25 cellular contexts compared by ENCODE assay signal in genomic region chr10:42996588-42996987, GRCh38.
"Had no signal": no experiment of that assay in that cellular context is flagged by ENCODE, and none has a peak within 500 bp of the region (broad histone marks: within the 10 kb centered on the region; RNA-seq: fewer than 3 reads in every experiment).

No MANE protein-coding gene starts in this region.

- H3K4me1 ChIP-seq: gastrocnemius medialis, heart right ventricle, pancreas, prostate gland, spleen, testis, tibial nerve had no signal

- H3K27ac ChIP-seq: dorsolateral prefrontal cortex, gastrocnemius medialis, heart right ventricle, pancreas, prostate gland, spleen, testis, tibial nerve had no signal

- H3K9me3 Mint-ChIP-seq: mesothelial cell of epicardium; natural killer cell; neural crest cell; stimulated activated naive B cell treated with anti-CD40 and anti-IgM and Interleukin-4, amounts not matched to agents 10 μg/mL and 1 μg/mL and 100 μg/mL, for 72 hours; stimulated activated naive CD8-positive, alpha-beta T cell treated with anti-CD3 and anti-CD28 coated beads, Interleukin-15, amount 100 ng/mL, for 72 hours had no signal

- H3K4me3 Mint-ChIP-seq: mesothelial cell of epicardium; natural killer cell; neural crest cell; stimulated activated naive B cell treated with anti-CD40 and anti-IgM and Interleukin-4, amounts not matched to agents 10 μg/mL and 1 μg/mL and 100 μg/mL, for 72 hours; stimulated activated naive CD8-positive, alpha-beta T cell treated with anti-CD3 and anti-CD28 coated beads, Interleukin-15, amount 100 ng/mL, for 72 hours had no signal

- DNase-seq: cortex of kidney; effector CD8-positive, alpha-beta T cell; gastrocnemius medialis; heart right ventricle; hypothalamus; kidney glomerular epithelial cell; mammary epithelial cell; natural killer cell; nucleus accumbens; pancreas; spleen; stimulated activated CD4-positive, alpha-beta T cell treated with anti-CD3 and anti-CD28 coated beads, Interleukin-15, amount 100 ng/mL, for 24 hours; stimulated activated CD4-positive, alpha-beta T cell treated with anti-CD3 and anti-CD28 coated beads, Interleukin-1b, Interleukin-23, amount 100 ng/mL, for 48 hours; stimulated activated CD4-positive, alpha-beta T cell treated with anti-CD3 and anti-CD28 coated beads, Interleukin-4, amount 100 ng/mL, for 4 hours; stimulated activated naive B cell treated with anti-CD40 and anti-IgM and Interleukin-4, amounts not matched to agents 10 μg/mL and 1 μg/mL and 100 μg/mL, for 72 hours; stimulated activated naive CD8-positive, alpha-beta T cell treated with anti-CD3 and anti-CD28 coated beads, Interleukin-15, amount 100 ng/mL, for 72 hours; testis had no signal

- FAIRE-seq: islet of Langerhans, pancreas had no signal

- H3K27me3 Mint-ChIP-seq: stimulated activated naive B cell treated with anti-CD40 and anti-IgM and Interleukin-4, amounts not matched to agents 10 μg/mL and 1 μg/mL and 100 μg/mL, for 72 hours; stimulated activated naive CD8-positive, alpha-beta T cell treated with anti-CD3 and anti-CD28 coated beads, Interleukin-15, amount 100 ng/mL, for 72 hours had no signal

- ATAC-seq: esophagus mucosa; gastrocnemius medialis; natural killer cell; pancreas; sciatic nerve; stimulated activated naive B cell treated with anti-CD40 and anti-IgM and Interleukin-4, amounts not matched to agents 10 μg/mL and 1 μg/mL and 100 μg/mL, for 72 hours; stimulated activated naive CD8-positive, alpha-beta T cell treated with anti-CD3 and anti-CD28 coated beads, Interleukin-15, amount 100 ng/mL, for 72 hours had no signal

- H3K27ac Mint-ChIP-seq: mesothelial cell of epicardium; natural killer cell; stimulated activated naive B cell treated with anti-CD40 and anti-IgM and Interleukin-4, amounts not matched to agents 10 μg/mL and 1 μg/mL and 100 μg/mL, for 72 hours; stimulated activated naive CD8-positive, alpha-beta T cell treated with anti-CD3 and anti-CD28 coated beads, Interleukin-15, amount 100 ng/mL, for 72 hours had no signal

- H3K4me3 ChIP-seq: dorsolateral prefrontal cortex, gastrocnemius medialis, heart right ventricle, pancreas, prostate gland, spleen, testis, tibial nerve had no signal

- H3K9me3 ChIP-seq: gastrocnemius medialis, heart right ventricle, pancreas, prostate gland, spleen, testis, tibial nerve had no signal

- H3K27me3 ChIP-seq: gastrocnemius medialis, pancreas, spleen, testis, tibial nerve had no signal

- H3K36me3 Mint-ChIP-seq: mesothelial cell of epicardium; natural killer cell; stimulated activated naive B cell treated with anti-CD40 and anti-IgM and Interleukin-4, amounts not matched to agents 10 μg/mL and 1 μg/mL and 100 μg/mL, for 72 hours had no signal

- H3K4me1 Mint-ChIP-seq: mesothelial cell of epicardium; natural killer cell; neural crest cell; stimulated activated naive B cell treated with anti-CD40 and anti-IgM and Interleukin-4, amounts not matched to agents 10 μg/mL and 1 μg/mL and 100 μg/mL, for 72 hours; stimulated activated naive CD8-positive, alpha-beta T cell treated with anti-CD3 and anti-CD28 coated beads, Interleukin-15, amount 100 ng/mL, for 72 hours had no signal

- H3K36me3 ChIP-seq: gastrocnemius medialis, heart right ventricle, pancreas, prostate gland, spleen, tibial nerve had no signal
